2 cellular contexts compared by ENCODE assay signal in genomic region chr9:38037981-38038306, GRCh38.
TF ChIP-seq lines count a peak whose summit lies in the region.

No MANE protein-coding gene starts in this region.

TF ChIP-seq in HepG2, 621 proteins besides CTCF, POLR2A, EP300 and RAD21:
- TF ChIP-seq THAP9 (CRISPR knock-in tag; IDR thresholded peaks at IDR 0.05; ENCODE audit: borderline replicate concordance), result no peak
- TF ChIP-seq ZBTB3 (CRISPR knock-in tag; IDR thresholded peaks at IDR 0.05; ENCODE audit: borderline replicate concordance, low read depth), result no peak
- no peak for TF ChIP-seq ZXDC (CRISPR knock-in tag; IDR thresholded peaks at IDR 0.05)
- peak; percentile 27; the same call in 1 of the 2 replicates for TF ChIP-seq ZNF687 (CRISPR knock-in tag; IDR thresholded peaks at IDR 0.05)
- peak; percentile 31 for TF ChIP-seq AGO2 (optimal IDR thresholded peaks at IDR 0.05; ENCODE audit: low read depth, low read length)

TF ChIP-seq in K562, 482 proteins besides CTCF, POLR2A, EP300 and RAD21:
- TF ChIP-seq ZNF311 (CRISPR knock-in tag; IDR thresholded peaks at IDR 0.05) (no peak), SAP30 (IDR thresholded peaks at IDR 0.05; ENCODE audit: borderline replicate concordance, insufficient read depth, low read depth, low read length, poor library complexity, severe bottlenecking) (peak; percentile 13), WHSC1 (IDR thresholded peaks at IDR 0.05; ENCODE audit: low read length) (peak; percentile 49)
- TF ChIP-seq, protein P1, sequence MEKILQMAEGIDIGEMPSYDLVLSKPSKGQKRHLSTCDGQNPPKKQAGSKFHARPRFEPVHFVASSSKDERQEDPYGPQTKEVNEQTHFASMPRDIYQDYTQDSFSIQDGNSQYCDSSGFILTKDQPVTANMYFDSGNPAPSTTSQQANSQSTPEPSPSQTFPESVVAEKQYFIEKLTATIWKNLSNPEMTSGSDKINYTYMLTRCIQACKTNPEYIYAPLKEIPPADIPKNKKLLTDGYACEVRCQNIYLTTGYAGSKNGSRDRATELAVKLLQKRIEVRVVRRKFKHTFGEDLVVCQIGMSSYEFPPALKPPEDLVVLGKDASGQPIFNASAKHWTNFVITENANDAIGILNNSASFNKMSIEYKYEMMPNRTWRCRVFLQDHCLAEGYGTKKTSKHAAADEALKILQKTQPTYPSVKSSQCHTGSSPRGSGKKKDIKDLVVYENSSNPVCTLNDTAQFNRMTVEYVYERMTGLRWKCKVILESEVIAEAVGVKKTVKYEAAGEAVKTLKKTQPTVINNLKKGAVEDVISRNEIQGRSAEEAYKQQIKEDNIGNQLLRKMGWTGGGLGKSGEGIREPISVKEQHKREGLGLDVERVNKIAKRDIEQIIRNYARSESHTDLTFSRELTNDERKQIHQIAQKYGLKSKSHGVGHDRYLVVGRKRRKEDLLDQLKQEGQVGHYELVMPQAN (IDR thresholded peaks at IDR 0.05; ENCODE audit: borderline replicate concordance), result peak; percentile 46; the same call in 1 of the 2 replicates
